In the genomic region with DNA sequence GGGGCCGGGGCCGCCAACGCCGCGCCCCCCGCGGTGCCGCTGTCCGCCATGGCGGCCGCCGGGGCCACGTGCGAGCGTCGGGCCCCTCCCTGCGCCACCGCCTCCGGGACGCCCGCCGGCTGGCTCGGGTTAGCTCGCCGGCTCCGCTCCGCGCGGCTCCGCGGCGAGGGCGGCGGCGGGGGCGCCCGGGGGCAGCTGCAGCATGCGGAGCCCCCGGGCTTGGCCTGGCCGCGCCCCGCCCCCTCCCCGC, we compare ENCODE assay signal across 8 cellular contexts. TPM values are rescaled to one million over a fixed set of nuclear protein-coding genes. Genes with fewer than 3 reads are reported as not detected.
A peak's percentile ranks its signal among the peaks of the same experiment; 100 is the strongest.
DNase-seq lines count a peak whose midpoint lies in the region; ATAC-seq and TF ChIP-seq lines count a peak whose summit lies in the region.
"Not testable (repeated sequence)": the region's sequence is repeated elsewhere in the genome, so short reads cannot be mapped to it uniquely, and the experiment has no call there.

No MANE protein-coding gene starts in this region.

- not testable (repeated sequence) for H3K9me2 ChIP-seq in Loucy (replicated peaks; ENCODE audit: low read depth, low read length)

- not testable (repeated sequence) for H3K9me3 Mint-ChIP-seq in activated CD8-positive, alpha-beta memory T cell treated with anti-CD3 and anti-CD28 coated beads, Interleukin-2, amount 10 ng/mL, durations not matched to agents 7 days and 5 days (ENCODE audit: low read depth); dendritic cell treated with granulocyte-macrophage colony-stimulating factor and Interleukin-4, amounts not matched to agents 40 ng/mL and 50 ng/mL, for 4 days; immature natural killer cell

- H3F3A ChIP-seq in Loucy (ENCODE audit: low read depth): not testable (repeated sequence)

- not testable (repeated sequence) for H3K27me3 Mint-ChIP-seq in activated CD8-positive, alpha-beta memory T cell treated with anti-CD3 and anti-CD28 coated beads, Interleukin-2, amount 10 ng/mL, durations not matched to agents 7 days and 5 days; dendritic cell treated with granulocyte-macrophage colony-stimulating factor and Interleukin-4, amounts not matched to agents 40 ng/mL and 50 ng/mL, for 4 days; immature natural killer cell (ENCODE audit: low read depth in 3 of 3)

- H4K20me1 ChIP-seq in Loucy (ENCODE audit: insufficient read depth, low read length, poor library complexity, severe bottlenecking): peaks cover 31% of the 10 kb centered on the region
- not testable (repeated sequence) for H4K20me1 ChIP-seq in osteoblast (ENCODE audit: insufficient read depth, low read length)

- peak; percentile 11 for ATAC-seq in HG02610 (IDR thresholded peaks at IDR 0.05; ENCODE audit: unreplicated experiment)
- ATAC-seq in activated CD8-positive, alpha-beta memory T cell treated with anti-CD3 and anti-CD28 coated beads, Interleukin-2, amount 10 ng/mL, durations not matched to agents 7 days and 5 days: peak; percentile 28

- H3K27ac Mint-ChIP-seq in activated CD8-positive, alpha-beta memory T cell treated with anti-CD3 and anti-CD28 coated beads, Interleukin-2, amount 10 ng/mL, durations not matched to agents 7 days and 5 days: peak overlapping the region; percentile 64
- H3K27ac Mint-ChIP-seq in dendritic cell treated with granulocyte-macrophage colony-stimulating factor and Interleukin-4, amounts not matched to agents 40 ng/mL and 50 ng/mL, for 4 days: peak overlapping the region; percentile 92
- H3K27ac Mint-ChIP-seq in immature natural killer cell: peak overlapping the region in 1 of 6 donors; percentile 62

- CTCF ChIA-PET in activated CD8-positive, alpha-beta memory T cell treated with anti-CD3 and anti-CD28 coated beads, Interleukin-2, amount 10 ng/mL, durations not matched to agents 7 days and 5 days (lab: Charles Lee): interaction anchor here (1.6 to 12.3 kb wide), 10 partner anchors 15 to 85 kb away, joined by 3 to 146 read pairs (median 12); a partner anchor contains a TSS

- not testable (repeated sequence) for H3K27me3 ChIP-seq in Loucy (ENCODE audit: insufficient read depth, low read length, poor library complexity, severe bottlenecking); osteoblast (ENCODE audit: insufficient read depth, low read length); uterus

- not testable (repeated sequence) for TF ChIP-seq POLR2A in uterus (IDR thresholded peaks at IDR 0.05)

- peaks cover 11% of the 10 kb centered on the region; the same call in 1 of the 2 replicates for H3K36me3 ChIP-seq in Loucy (ENCODE audit: insufficient read depth, low read length)
- peaks cover 15% of the 10 kb centered on the region for H3K36me3 ChIP-seq in osteoblast (ENCODE audit: insufficient read depth, low read length)
- H3K36me3 ChIP-seq in uterus: not testable (repeated sequence)

- H2AFZ ChIP-seq in Loucy (ENCODE audit: low read length); osteoblast (ENCODE audit: low read length): not testable (repeated sequence)

- DNase-seq in activated CD8-positive, alpha-beta memory T cell treated with anti-CD3 and anti-CD28 coated beads, Interleukin-2, amount 10 ng/mL, durations not matched to agents 7 days and 5 days; immature natural killer cell; osteoblast (ENCODE audit: insufficient read length, low spot score, missing footprints); uterus: not testable (repeated sequence)

- intact Hi-C loops in dendritic cell treated with granulocyte-macrophage colony-stimulating factor and Interleukin-4, amounts not matched to agents 40 ng/mL and 50 ng/mL, for 4 days (cut with micrococcal nuclease): loop anchor here (2.0 kb wide), 1 partner anchor 16 kb away; a partner anchor contains a TSS
- intact Hi-C loops in uterus (cut with DNase I; ENCODE audit: low total_unique reads): not testable (repeated sequence)

- H3K4me1 ChIP-seq in Loucy (ENCODE audit: insufficient read depth, low read length, poor library complexity, severe bottlenecking) (peaks cover 44% of the 10 kb centered on the region), osteoblast (ENCODE audit: insufficient read depth, low read length) (peaks cover 30% of the 10 kb centered on the region), uterus (peaks cover 0 to 18% of the 10 kb centered on the region in 2 donors)

- H3K9ac ChIP-seq in Loucy (ENCODE audit: low read depth, low read length, poor library complexity, severe bottlenecking): peak overlapping the region; percentile 88

- not testable (repeated sequence) for H3K27ac ChIP-seq in osteoblast (ENCODE audit: low read depth, low read length)
- peak overlapping the region; percentile 79 to 80 for H3K27ac ChIP-seq in uterus

- H3K4me2 ChIP-seq in Loucy (ENCODE audit: low read depth, low read length, poor library complexity, severe bottlenecking); osteoblast (ENCODE audit: insufficient read depth, low read length): not testable (repeated sequence)

- H3K36me3 Mint-ChIP-seq in activated CD8-positive, alpha-beta memory T cell treated with anti-CD3 and anti-CD28 coated beads, Interleukin-2, amount 10 ng/mL, durations not matched to agents 7 days and 5 days; immature natural killer cell: not testable (repeated sequence)
- H3K36me3 Mint-ChIP-seq in dendritic cell treated with granulocyte-macrophage colony-stimulating factor and Interleukin-4, amounts not matched to agents 40 ng/mL and 50 ng/mL, for 4 days (ENCODE audit: low read depth): peaks cover 48% of the 10 kb centered on the region

- TF ChIP-seq CTCF in GM12875 (IDR thresholded peaks at IDR 0.05; ENCODE audit: borderline replicate concordance, insufficient read depth, low read depth, low read length); Loucy (conservative IDR thresholded peaks at IDR 0.05; ENCODE audit: low read length); osteoblast (IDR thresholded peaks at IDR 0.05; ENCODE audit: extremely low read depth, low read depth, low read length); uterus (IDR thresholded peaks at IDR 0.05): not testable (repeated sequence)

- peak overlapping the region; percentile 66 for H3K4me3 ChIP-seq in GM12875 (ENCODE audit: low read depth, low read length)
- peak overlapping the region; percentile 96 for H3K4me3 ChIP-seq in Loucy (ENCODE audit: low read length, poor library complexity, severe bottlenecking)
- peak overlapping the region; percentile 97 for H3K4me3 ChIP-seq in osteoblast (ENCODE audit: insufficient read depth, low read length)
- H3K4me3 ChIP-seq in uterus: peak overlapping the region; percentile 52 to 60

- not testable (repeated sequence) for H3K9me3 ChIP-seq in Loucy (ENCODE audit: insufficient read depth, low read depth, low read length); osteoblast (ENCODE audit: low read depth, low read length); uterus

- peaks cover 36% of the 10 kb centered on the region for H3K4me1 Mint-ChIP-seq in activated CD8-positive, alpha-beta memory T cell treated with anti-CD3 and anti-CD28 coated beads, Interleukin-2, amount 10 ng/mL, durations not matched to agents 7 days and 5 days
- peaks cover 74% of the 10 kb centered on the region for H3K4me1 Mint-ChIP-seq in dendritic cell treated with granulocyte-macrophage colony-stimulating factor and Interleukin-4, amounts not matched to agents 40 ng/mL and 50 ng/mL, for 4 days (ENCODE audit: low read depth)
- peaks cover 27 to 43% of the 10 kb centered on the region in 2 donors for H3K4me1 Mint-ChIP-seq in immature natural killer cell

- H3K79me2 ChIP-seq in Loucy (ENCODE audit: insufficient read depth, low read length) (peaks cover 48% of the 10 kb centered on the region), osteoblast (ENCODE audit: insufficient read depth, low read length) (peaks cover 42% of the 10 kb centered on the region)

- H3K4me3 Mint-ChIP-seq in activated CD8-positive, alpha-beta memory T cell treated with anti-CD3 and anti-CD28 coated beads, Interleukin-2, amount 10 ng/mL, durations not matched to agents 7 days and 5 days: peak overlapping the region; percentile 79
- peak overlapping the region; percentile 82 for H3K4me3 Mint-ChIP-seq in dendritic cell treated with granulocyte-macrophage colony-stimulating factor and Interleukin-4, amounts not matched to agents 40 ng/mL and 50 ng/mL, for 4 days
- peak overlapping the region; percentile 82 to 85 (median 84) for H3K4me3 Mint-ChIP-seq in immature natural killer cell

RNA-seq across cellular contexts. Expression of a gene that starts 0.2 kb away (rescaled TPM):
- 100 to 1,000 TPM; 142 to 177 TPM for total RNA-seq in activated CD8-positive, alpha-beta memory T cell treated with anti-CD3 and anti-CD28 coated beads, Interleukin-2, amount 10 ng/mL, durations not matched to agents 7 days and 5 days
- 10 to 100 TPM; 16.6 to 34.9 (median 33.3) TPM for polyA plus RNA-seq in immature natural killer cell
- 136 and 139 TPM in 2 replicates for total RNA-seq in osteoblast
- total RNA-seq in uterus: 10 to 100 TPM in 3 of 4 donors, 1 to 10 TPM in 1; 9.5 to 63.4 (median 28.3) TPM

RNA-seq across cellular contexts. Expression of a gene that starts 4.8 kb away (rescaled TPM):
- 10 to 100 TPM; 18.1 to 20.4 TPM for total RNA-seq in activated CD8-positive, alpha-beta memory T cell treated with anti-CD3 and anti-CD28 coated beads, Interleukin-2, amount 10 ng/mL, durations not matched to agents 7 days and 5 days
- polyA plus RNA-seq in immature natural killer cell: under 1 TPM in 2 of 3 donors, not detected in 1; 0.33 to 0.49 TPM
- total RNA-seq in osteoblast: 25.3 and 25.6 TPM in 2 replicates
- total RNA-seq in uterus: 10 to 100 TPM in 3 of 4 donors, 1 to 10 TPM in 1; 10.0 to 39.5 (median 21.8) TPM

RNA-seq across cellular contexts. Expression of a gene that starts 5.7 kb away (rescaled TPM):
- total RNA-seq in activated CD8-positive, alpha-beta memory T cell treated with anti-CD3 and anti-CD28 coated beads, Interleukin-2, amount 10 ng/mL, durations not matched to agents 7 days and 5 days: 10 to 100 TPM; 23.4 to 23.9 TPM
- polyA plus RNA-seq in immature natural killer cell: 100 to 1,000 TPM; 110 to 142 (median 130) TPM
- 31.1 and 32.7 TPM in 2 replicates for total RNA-seq in osteoblast
- total RNA-seq in uterus: 10 to 100 TPM; 22.3 to 74.0 (median 37.7) TPM

RNA-seq across cellular contexts. Expression of a gene that starts 12.2 kb away (rescaled TPM):
- 10 to 100 TPM; 53.4 to 54.8 TPM for total RNA-seq in activated CD8-positive, alpha-beta memory T cell treated with anti-CD3 and anti-CD28 coated beads, Interleukin-2, amount 10 ng/mL, durations not matched to agents 7 days and 5 days
- polyA plus RNA-seq in immature natural killer cell: 10 to 100 TPM in 1 of 3 donors, 1 to 10 TPM in 2; 6.7 to 10.3 (median 9.4) TPM
- 37.6 and 41.5 TPM in 2 replicates for total RNA-seq in osteoblast
- 100 to 1,000 TPM in 1 of 4 donors, 10 to 100 TPM in 3; 20.0 to 120 (median 26.0) TPM for total RNA-seq in uterus

RNA-seq across cellular contexts. Expression of a gene that starts 16.2 kb away (rescaled TPM):
- total RNA-seq in activated CD8-positive, alpha-beta memory T cell treated with anti-CD3 and anti-CD28 coated beads, Interleukin-2, amount 10 ng/mL, durations not matched to agents 7 days and 5 days: 10 to 100 TPM; 29.7 to 37.0 TPM
- polyA plus RNA-seq in immature natural killer cell: 10 to 100 TPM; 25.2 to 32.6 (median 26.7) TPM
- total RNA-seq in osteoblast (8.0 and 9.8 TPM in 2 replicates), uterus (10 to 100 TPM in 2 of 4 donors, 1 to 10 TPM in 1, not detected in 1; 7.9 to 28.6 (median 16.6) TPM)
